8 cellular contexts compared by ENCODE assay signal in the genomic region with DNA sequence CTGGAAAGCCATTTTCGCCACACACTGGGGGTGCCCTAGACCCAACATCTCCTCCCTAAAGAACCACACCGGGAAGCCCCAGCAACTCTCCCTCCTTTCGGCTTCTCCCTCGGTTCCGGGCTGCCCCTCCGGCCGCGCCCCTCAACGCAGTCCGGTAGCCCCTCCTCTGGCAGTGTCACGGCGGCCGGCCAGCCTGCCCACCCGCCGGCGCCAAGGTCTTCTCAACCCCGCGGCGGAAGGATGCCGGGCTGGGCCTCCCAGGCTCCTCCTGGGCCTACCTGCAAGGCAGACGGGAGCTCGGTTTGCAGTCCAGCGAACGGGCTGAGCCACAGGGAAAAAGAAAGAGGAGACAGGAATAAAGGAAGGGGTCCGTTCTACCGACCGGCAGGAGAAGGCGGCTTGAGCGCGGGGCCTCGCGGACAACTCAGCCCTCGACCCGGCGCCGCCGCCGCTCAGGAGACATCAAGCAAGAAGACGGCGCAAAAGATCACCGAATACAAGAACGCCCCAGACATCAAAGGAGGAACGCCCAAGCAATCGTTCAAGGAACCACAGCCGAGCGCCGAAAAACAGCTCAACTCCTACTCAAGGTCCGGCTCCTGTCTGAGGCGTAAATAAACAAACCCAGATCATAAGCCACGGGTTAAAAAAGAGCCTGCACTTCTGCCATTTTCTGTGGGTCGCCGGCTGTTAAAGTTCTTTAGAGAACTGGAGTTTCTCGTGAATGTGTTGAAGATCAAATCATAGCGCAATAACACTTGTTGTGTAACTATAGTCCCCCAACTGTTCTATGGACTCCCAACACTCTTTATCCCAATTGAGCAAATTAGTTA. TPM values are rescaled to one million over a fixed set of nuclear protein-coding genes. Genes with fewer than 3 reads are reported as not detected.
DNase-seq lines count a peak whose midpoint lies in the region; ATAC-seq and TF ChIP-seq lines count a peak whose summit lies in the region.

A gene with protein sequence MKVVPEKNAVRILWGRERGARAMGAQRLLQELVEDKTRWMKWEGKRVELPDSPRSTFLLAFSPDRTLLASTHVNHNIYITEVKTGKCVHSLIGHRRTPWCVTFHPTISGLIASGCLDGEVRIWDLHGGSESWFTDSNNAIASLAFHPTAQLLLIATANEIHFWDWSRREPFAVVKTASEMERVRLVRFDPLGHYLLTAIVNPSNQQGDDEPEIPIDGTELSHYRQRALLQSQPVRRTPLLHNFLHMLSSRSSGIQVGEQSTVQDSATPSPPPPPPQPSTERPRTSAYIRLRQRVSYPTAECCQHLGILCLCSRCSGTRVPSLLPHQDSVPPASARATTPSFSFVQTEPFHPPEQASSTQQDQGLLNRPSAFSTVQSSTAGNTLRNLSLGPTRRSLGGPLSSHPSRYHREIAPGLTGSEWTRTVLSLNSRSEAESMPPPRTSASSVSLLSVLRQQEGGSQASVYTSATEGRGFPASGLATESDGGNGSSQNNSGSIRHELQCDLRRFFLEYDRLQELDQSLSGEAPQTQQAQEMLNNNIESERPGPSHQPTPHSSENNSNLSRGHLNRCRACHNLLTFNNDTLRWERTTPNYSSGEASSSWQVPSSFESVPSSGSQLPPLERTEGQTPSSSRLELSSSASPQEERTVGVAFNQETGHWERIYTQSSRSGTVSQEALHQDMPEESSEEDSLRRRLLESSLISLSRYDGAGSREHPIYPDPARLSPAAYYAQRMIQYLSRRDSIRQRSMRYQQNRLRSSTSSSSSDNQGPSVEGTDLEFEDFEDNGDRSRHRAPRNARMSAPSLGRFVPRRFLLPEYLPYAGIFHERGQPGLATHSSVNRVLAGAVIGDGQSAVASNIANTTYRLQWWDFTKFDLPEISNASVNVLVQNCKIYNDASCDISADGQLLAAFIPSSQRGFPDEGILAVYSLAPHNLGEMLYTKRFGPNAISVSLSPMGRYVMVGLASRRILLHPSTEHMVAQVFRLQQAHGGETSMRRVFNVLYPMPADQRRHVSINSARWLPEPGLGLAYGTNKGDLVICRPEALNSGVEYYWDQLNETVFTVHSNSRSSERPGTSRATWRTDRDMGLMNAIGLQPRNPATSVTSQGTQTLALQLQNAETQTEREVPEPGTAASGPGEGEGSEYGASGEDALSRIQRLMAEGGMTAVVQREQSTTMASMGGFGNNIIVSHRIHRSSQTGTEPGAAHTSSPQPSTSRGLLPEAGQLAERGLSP (N-terminal part only) (minus strand): TSS at position 474 of the 833 bp plus-strand sequence. CDS start 45,643 bp downstream, outside the sequence.

- H3K27ac Mint-ChIP-seq in activated CD4-positive, alpha-beta T cell treated with anti-CD3 and anti-CD28 coated beads for 36 hours = peak within 1 kb of the TSS; percentile 91

- TF ChIP-seq POLR2A in GM19099 (IDR thresholded peaks at IDR 0.05; ENCODE audit: extremely low read depth, insufficient read length, low read depth) = peak; percentile 62

- peak; percentile 89 for ATAC-seq in HG03378 (IDR thresholded peaks at IDR 0.05; ENCODE audit: unreplicated experiment)
- ATAC-seq in activated CD4-positive, alpha-beta T cell treated with anti-CD3 and anti-CD28 coated beads for 36 hours = peak; percentile 87

- CTCF ChIA-PET in activated CD4-positive, alpha-beta T cell treated with anti-CD3 and anti-CD28 coated beads for 36 hours (lab: Charles Lee) = interaction anchor here (0.6 to 1.5 kb wide), 7 partner anchors 18 to 1275 kb away, joined by 3 to 7 read pairs (median 4); no protein-coding TSS in a partner anchor

- peak within 1 kb of the TSS; percentile 93 for H3K4me3 Mint-ChIP-seq in activated CD4-positive, alpha-beta T cell treated with anti-CD3 and anti-CD28 coated beads for 36 hours

- peaks cover 40% of the 10 kb centered on the region for H3K4me1 Mint-ChIP-seq in activated CD4-positive, alpha-beta T cell treated with anti-CD3 and anti-CD28 coated beads for 36 hours

- intact Hi-C loops in activated CD4-positive, alpha-beta T cell treated with anti-CD3 and anti-CD28 coated beads for 36 hours (cut with DNase I, micrococcal nuclease) = loop anchor here (1.0 to 5.0 kb wide), 6 partner anchors 24 to 253 kb away; a partner anchor contains a TSS

- H3K27me3 Mint-ChIP-seq in activated CD4-positive, alpha-beta T cell treated with anti-CD3 and anti-CD28 coated beads for 36 hours = no peaks in the 10 kb centered on the region

- DNase-seq in AML-193 (lab: John Stamatoyannopoulos, UW) (peak; percentile 88 to 93), NCI-H510A (lab: John Stamatoyannopoulos, UW) (peak; percentile 51), choroid plexus epithelial cell (ENCODE audit: low read depth) (peak; percentile 97), kidney tubule cell (ENCODE audit: low spot score) (peak; percentile 91)
- DNase-seq in activated CD4-positive, alpha-beta T cell treated with anti-CD3 and anti-CD28 coated beads for 36 hours = peak; percentile 91
- peak; percentile 53 to 70 for DNase-seq in stimulated activated CD4-positive, alpha-beta T cell treated with anti-CD3 and anti-CD28 coated beads, Interleukin-1b, Interleukin-23, amount 100 ng/mL, for 1 hour (ENCODE audit: low read depth in 2 of 2)

- H3K4me3 ChIP-seq in choroid plexus epithelial cell (ENCODE audit: low read depth, low read length) = peak within 1 kb of the TSS; percentile 73

- no peaks in the 10 kb centered on the region for H3K9me3 Mint-ChIP-seq in activated CD4-positive, alpha-beta T cell treated with anti-CD3 and anti-CD28 coated beads for 36 hours (ENCODE audit: low read depth)

- no peak for TF ChIP-seq CTCF in choroid plexus epithelial cell (conservative IDR thresholded peaks at IDR 0.05; ENCODE audit: low read depth, low read length)

- peaks cover under 1% of the 10 kb centered on the region for H3K36me3 Mint-ChIP-seq in activated CD4-positive, alpha-beta T cell treated with anti-CD3 and anti-CD28 coated beads for 36 hours (ENCODE audit: low read depth)

- POLR2A ChIA-PET in activated CD4-positive, alpha-beta T cell treated with anti-CD3 and anti-CD28 coated beads for 36 hours (lab: Charles Lee) = interaction anchor here (0.5 to 1.3 kb wide), 6 partner anchors 18 to 918 kb away, joined by 3 to 6 read pairs (median 4); a partner anchor contains a TSS

RNA-seq across cellular contexts. Expression of the gene that starts here (rescaled TPM):
- 10 to 100 TPM; 24.8 to 26.4 TPM for total RNA-seq in activated CD4-positive, alpha-beta T cell treated with anti-CD3 and anti-CD28 coated beads for 36 hours

Comparison
In these comparisons a context has a peak if more than half of its experiments do, and no peak if none do; other contexts are left out.
1. Peak in every context shown above with its lines: DNase-seq, ATAC-seq and H3K4me3 ChIP-seq.